19 cellular contexts compared by ENCODE assay signal in genomic region chr14:92967346-92967926, GRCh38.
"Had no signal": no experiment of that assay in that cellular context is flagged by ENCODE, and none has a peak within 500 bp of the region (broad histone marks: within the 10 kb centered on the region; RNA-seq: fewer than 3 reads in every experiment).

No MANE protein-coding gene starts in this region.

- H3K4me1 ChIP-seq: psoas muscle had no signal

- DNase-seq: activated CD4-positive, alpha-beta T cell treated with anti-CD3 and anti-CD28 coated beads for 1 hour; activated CD4-positive, alpha-beta T cell treated with anti-CD3 and anti-CD28 coated beads, Interleukin-2, amount 50 U/mL, for 4 hours; amygdala; effector memory CD8-positive, alpha-beta T cell; left cardiac atrium; mesenchymal stem cell; naive thymus-derived CD4-positive, alpha-beta T cell; ovary; right cardiac atrium; stimulated activated CD4-positive, alpha-beta T cell treated with anti-CD3 and anti-CD28 coated beads, Interleukin-4, amount 100 ng/mL, for 1 hour; stimulated activated naive CD8-positive, alpha-beta T cell treated with anti-CD3 and anti-CD28 coated beads, Interleukin-15, amount 100 ng/mL, for 72 hours; SW 1271; T-helper 2 cell; testis; WERI-Rb-1 had no signal

- H3K36me3 ChIP-seq: neural progenitor cell, ovary, WERI-Rb-1 had no signal

- ATAC-seq: effector memory CD8-positive, alpha-beta T cell; left cardiac atrium; naive thymus-derived CD4-positive, alpha-beta T cell; psoas muscle; right cardiac atrium; stimulated activated naive CD8-positive, alpha-beta T cell treated with anti-CD3 and anti-CD28 coated beads, Interleukin-15, amount 100 ng/mL, for 72 hours had no signal

- H3K4me2 ChIP-seq: hepatocyte, neural progenitor cell, smooth muscle cell had no signal

- H3K27ac ChIP-seq: hepatocyte, neural progenitor cell, ovary, psoas muscle, testis, WERI-Rb-1 had no signal

- H3K27me3 ChIP-seq: hepatocyte, neural progenitor cell, ovary, testis had no signal

- H3K9me3 ChIP-seq: ovary, testis had no signal

- H3K4me3 ChIP-seq: hepatocyte, neural progenitor cell, ovary, psoas muscle, smooth muscle cell, testis had no signal

- H2AFZ ChIP-seq: hepatocyte, neural progenitor cell had no signal

- H3K9ac ChIP-seq: neural progenitor cell had no signal
